In genomic region chr11:562046-562645, GRCh38 we compare ENCODE assay signal across 1 cellular context.
TF ChIP-seq lines count a peak whose summit lies in the region.

No MANE protein-coding gene starts in this region.

TF ChIP-seq in HepG2, 621 proteins besides CTCF, POLR2A, EP300 and RAD21:
- TF ChIP-seq ZBTB44 (CRISPR knock-in tag; IDR thresholded peaks at IDR 0.05) (no peak), NFIB (CRISPR knock-in tag; IDR thresholded peaks at IDR 0.05; ENCODE audit: borderline replicate concordance) (no peak), RXRB (CRISPR knock-in tag; IDR thresholded peaks at IDR 0.05; ENCODE audit: borderline replicate concordance) (no peak), XBP1 (CRISPR knock-in tag; IDR thresholded peaks at IDR 0.05) (no peak), ZNF121 (CRISPR knock-in tag; IDR thresholded peaks at IDR 0.05) (no peak), AGO2 (optimal IDR thresholded peaks at IDR 0.05; ENCODE audit: low read depth, low read length) (peak; percentile 53), KLF15 (CRISPR knock-in tag; IDR thresholded peaks at IDR 0.05; ENCODE audit: borderline replicate concordance) (no peak), ZNF326 (CRISPR knock-in tag; IDR thresholded peaks at IDR 0.05; ENCODE audit: borderline replicate concordance) (no peak), ZNF205 (CRISPR knock-in tag; IDR thresholded peaks at IDR 0.05) (no peak), RBFOX2 (IDR thresholded peaks at IDR 0.05; ENCODE audit: low read depth, low read length) (peak; percentile 70; the same call in 1 of the 2 replicates), TBP (CRISPR knock-in tag; IDR thresholded peaks at IDR 0.05) (no peak), ZNF44 (CRISPR knock-in tag; IDR thresholded peaks at IDR 0.05) (peak; percentile 81; the same call in 1 of the 2 replicates), MEIS2 (CRISPR knock-in tag; IDR thresholded peaks at IDR 0.05) (no peak), ZBTB38 (CRISPR knock-in tag; IDR thresholded peaks at IDR 0.05) (0 out of 2 replicates have a peak, but pooled peaks have one; percentile 16)
- TF ChIP-seq, protein P1, sequence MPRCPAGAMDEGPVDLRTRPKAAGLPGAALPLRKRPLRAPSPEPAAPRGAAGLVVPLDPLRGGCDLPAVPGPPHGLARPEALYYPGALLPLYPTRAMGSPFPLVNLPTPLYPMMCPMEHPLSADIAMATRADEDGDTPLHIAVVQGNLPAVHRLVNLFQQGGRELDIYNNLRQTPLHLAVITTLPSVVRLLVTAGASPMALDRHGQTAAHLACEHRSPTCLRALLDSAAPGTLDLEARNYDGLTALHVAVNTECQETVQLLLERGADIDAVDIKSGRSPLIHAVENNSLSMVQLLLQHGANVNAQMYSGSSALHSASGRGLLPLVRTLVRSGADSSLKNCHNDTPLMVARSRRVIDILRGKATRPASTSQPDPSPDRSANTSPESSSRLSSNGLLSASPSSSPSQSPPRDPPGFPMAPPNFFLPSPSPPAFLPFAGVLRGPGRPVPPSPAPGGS (CRISPR knock-in tag; IDR thresholded peaks at IDR 0.05): 0 out of 2 replicates have a peak, but pooled peaks have one; percentile 43
- TF ChIP-seq, protein P2, sequence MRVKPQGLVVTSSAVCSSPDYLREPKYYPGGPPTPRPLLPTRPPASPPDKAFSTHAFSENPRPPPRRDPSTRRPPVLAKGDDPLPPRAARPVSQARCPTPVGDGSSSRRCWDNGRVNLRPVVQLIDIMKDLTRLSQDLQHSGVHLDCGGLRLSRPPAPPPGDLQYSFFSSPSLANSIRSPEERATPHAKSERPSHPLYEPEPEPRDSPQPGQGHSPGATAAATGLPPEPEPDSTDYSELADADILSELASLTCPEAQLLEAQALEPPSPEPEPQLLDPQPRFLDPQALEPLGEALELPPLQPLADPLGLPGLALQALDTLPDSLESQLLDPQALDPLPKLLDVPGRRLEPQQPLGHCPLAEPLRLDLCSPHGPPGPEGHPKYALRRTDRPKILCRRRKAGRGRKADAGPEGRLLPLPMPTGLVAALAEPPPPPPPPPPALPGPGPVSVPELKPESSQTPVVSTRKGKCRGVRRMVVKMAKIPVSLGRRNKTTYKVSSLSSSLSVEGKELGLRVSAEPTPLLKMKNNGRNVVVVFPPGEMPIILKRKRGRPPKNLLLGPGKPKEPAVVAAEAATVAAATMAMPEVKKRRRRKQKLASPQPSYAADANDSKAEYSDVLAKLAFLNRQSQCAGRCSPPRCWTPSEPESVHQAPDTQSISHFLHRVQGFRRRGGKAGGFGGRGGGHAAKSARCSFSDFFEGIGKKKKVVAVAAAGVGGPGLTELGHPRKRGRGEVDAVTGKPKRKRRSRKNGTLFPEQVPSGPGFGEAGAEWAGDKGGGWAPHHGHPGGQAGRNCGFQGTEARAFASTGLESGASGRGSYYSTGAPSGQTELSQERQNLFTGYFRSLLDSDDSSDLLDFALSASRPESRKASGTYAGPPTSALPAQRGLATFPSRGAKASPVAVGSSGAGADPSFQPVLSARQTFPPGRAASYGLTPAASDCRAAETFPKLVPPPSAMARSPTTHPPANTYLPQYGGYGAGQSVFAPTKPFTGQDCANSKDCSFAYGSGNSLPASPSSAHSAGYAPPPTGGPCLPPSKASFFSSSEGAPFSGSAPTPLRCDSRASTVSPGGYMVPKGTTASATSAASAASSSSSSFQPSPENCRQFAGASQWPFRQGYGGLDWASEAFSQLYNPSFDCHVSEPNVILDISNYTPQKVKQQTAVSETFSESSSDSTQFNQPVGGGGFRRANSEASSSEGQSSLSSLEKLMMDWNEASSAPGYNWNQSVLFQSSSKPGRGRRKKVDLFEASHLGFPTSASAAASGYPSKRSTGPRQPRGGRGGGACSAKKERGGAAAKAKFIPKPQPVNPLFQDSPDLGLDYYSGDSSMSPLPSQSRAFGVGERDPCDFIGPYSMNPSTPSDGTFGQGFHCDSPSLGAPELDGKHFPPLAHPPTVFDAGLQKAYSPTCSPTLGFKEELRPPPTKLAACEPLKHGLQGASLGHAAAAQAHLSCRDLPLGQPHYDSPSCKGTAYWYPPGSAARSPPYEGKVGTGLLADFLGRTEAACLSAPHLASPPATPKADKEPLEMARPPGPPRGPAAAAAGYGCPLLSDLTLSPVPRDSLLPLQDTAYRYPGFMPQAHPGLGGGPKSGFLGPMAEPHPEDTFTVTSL (CRISPR knock-in tag; IDR thresholded peaks at IDR 0.05; ENCODE audit: borderline replicate concordance): no peak
TF ChIP-seq in HepG2: peak in this region for 5.
